11 cellular contexts compared by ENCODE assay signal in the genomic region with DNA sequence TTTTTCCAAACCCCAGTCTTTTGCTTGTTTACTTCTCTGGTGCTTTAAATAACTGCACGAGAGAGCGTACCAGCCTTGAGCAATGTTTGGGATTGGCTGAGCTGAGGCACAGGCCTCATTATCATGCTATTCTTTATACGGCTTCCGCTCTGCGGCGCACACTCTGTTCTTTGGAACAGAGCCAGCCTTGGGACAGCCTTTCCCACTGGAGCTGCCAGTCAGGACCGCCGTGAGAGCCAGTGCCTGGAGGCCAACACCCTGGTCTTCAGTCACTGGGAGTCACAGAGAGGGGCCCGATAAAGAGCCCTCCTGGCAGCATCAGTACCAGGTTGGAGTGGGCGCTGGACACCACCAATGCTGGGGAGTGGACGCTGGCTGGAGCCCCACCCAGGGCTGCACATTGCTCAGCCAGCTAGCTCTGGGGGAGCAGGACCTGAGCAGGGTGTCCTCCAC.
DNase-seq lines count a peak whose midpoint lies in the region; ATAC-seq, FAIRE-seq and TF ChIP-seq lines count a peak whose summit lies in the region.
"Had no signal": no experiment of that assay in that cellular context is flagged by ENCODE, and none has a peak within 500 bp of the region (broad histone marks: within the 10 kb centered on the region; RNA-seq: fewer than 3 reads in every experiment).

No MANE protein-coding gene starts in this region.

- H3K36me3 Mint-ChIP-seq in neural progenitor cell, result peaks cover 14% of the 10 kb centered on the region

- H3F3A ChIP-seq in neural progenitor cell (ENCODE audit: low read depth), result no peaks in the 10 kb centered on the region

- TF ChIP-seq CTCF in cardiac fibroblast (IDR thresholded peaks at IDR 0.05; ENCODE audit: low read depth, low read length) (no peak), kidney (IDR thresholded peaks at IDR 0.05; ENCODE audit: borderline replicate concordance, extremely low read depth, insufficient read depth) (no peak), neural progenitor cell (IDR thresholded peaks at IDR 0.05) (no peak)

- H3K9ac ChIP-seq in kidney (ENCODE audit: low read length in 2 of 2) (no peak overlapping the region), subcutaneous abdominal adipose tissue (ENCODE audit: low read length in 5 of 5) (no peak overlapping the region), neural progenitor cell (no peak overlapping the region)

- H3K27ac Mint-ChIP-seq in neural progenitor cell, result no peak overlapping the region

- intact Hi-C loops in kidney (cut with DNase I), result no loop called here

- peak; percentile 19 for DNase-seq in NCI-H1105 treated with DMSO at 0.1 percent for 48 hours (lab: John Stamatoyannopoulos, UW)
- DNase-seq in cardiac fibroblast (ENCODE audit: low read depth in 2 of 2), result peak; percentile 96 to 97
- DNase-seq in kidney, result peak; percentile 95
- no peak for DNase-seq in activated CD4-positive, alpha-beta T cell treated with anti-CD3 and anti-CD28 coated beads, Interleukin-2, amount 50 U/mL, for 4 hours
- DNase-seq in NCI-H146 (lab: John Stamatoyannopoulos, UW), result no peak
- no peak for DNase-seq in neural progenitor cell (ENCODE audit: low spot score)
- DNase-seq: effector memory CD4-positive, alpha-beta T cell; stimulated activated CD4-positive, alpha-beta T cell treated with anti-CD3 and anti-CD28 coated beads, Interleukin-4, amount 100 ng/mL, for 24 hours had no signal

- H3K9me3 ChIP-seq in kidney (ENCODE audit: control insufficient read depth in 1 of 2, low read length in 2 of 2) (no peaks in the 10 kb centered on the region), subcutaneous abdominal adipose tissue (ENCODE audit: control insufficient read depth in 5 of 5, low read length in 5 of 5) (no peaks in the 10 kb centered on the region), neural progenitor cell (ENCODE audit: low read depth) (no peaks in the 10 kb centered on the region)

- no peaks in the 10 kb centered on the region for H3K79me2 ChIP-seq in neural progenitor cell (ENCODE audit: low read depth)

- no peak for FAIRE-seq in kidney (lab: Jason Lieb, UNC)
- FAIRE-seq: GM18507 had no signal

- peaks cover 5 to 11% of the 10 kb centered on the region in 2 donors for H3K36me3 ChIP-seq in kidney (ENCODE audit: control insufficient read depth in 1 of 2, insufficient read depth in 2 of 2, low read length in 2 of 2)
- peaks cover 4 to 38% (median 20%) of the 10 kb centered on the region in 5 donors for H3K36me3 ChIP-seq in subcutaneous abdominal adipose tissue (ENCODE audit: control insufficient read depth in 5 of 5, insufficient read depth in 5 of 5, low read length in 5 of 5)
- H3K36me3 ChIP-seq in neural progenitor cell, result no peaks in the 10 kb centered on the region

- H3K27ac ChIP-seq in kidney (ENCODE audit: low read depth in 2 of 2, low read length in 2 of 2) (peak overlapping the region; percentile 89 to 95), subcutaneous abdominal adipose tissue (ENCODE audit: low read depth, low read length) (peak overlapping the region; percentile 46), neural progenitor cell (no peak overlapping the region)

- H3K4me1 ChIP-seq in kidney (ENCODE audit: control insufficient read depth in 1 of 2, insufficient read depth in 1 of 2, low read depth in 1 of 2, low read length in 2 of 2) (peaks cover 16 to 17% of the 10 kb centered on the region in 2 donors), subcutaneous abdominal adipose tissue (ENCODE audit: control insufficient read depth in 5 of 5, insufficient read depth in 5 of 5, low read length in 5 of 5) (peaks cover 0 to 36% (median 6%) of the 10 kb centered on the region in 5 donors), neural progenitor cell (no peaks in the 10 kb centered on the region)

- ATAC-seq in HG03439 (IDR thresholded peaks at IDR 0.05; ENCODE audit: unreplicated experiment), result no peak

- peaks cover 10% of the 10 kb centered on the region for H3K4me1 Mint-ChIP-seq in neural progenitor cell

- H2AFZ ChIP-seq in neural progenitor cell (replicated peaks), result no peak overlapping the region

- peak overlapping the region in 1 of 2 donors; percentile 33 for H3K4me3 ChIP-seq in cardiac fibroblast (replicated peaks in 1 of 2; ENCODE audit: low read depth in 2 of 2, low read length in 2 of 2)
- peak overlapping the region in 1 of 2 donors; percentile 32 for H3K4me3 ChIP-seq in kidney (ENCODE audit: low read length in 2 of 2)
- peak overlapping the region in 1 of 5 donors; percentile 3 for H3K4me3 ChIP-seq in subcutaneous abdominal adipose tissue (ENCODE audit: low read depth in 1 of 5, low read length in 5 of 5)
- no peak overlapping the region for H3K4me3 ChIP-seq in neural progenitor cell

- H3K27me3 ChIP-seq in subcutaneous abdominal adipose tissue (ENCODE audit: control insufficient read depth in 5 of 5, insufficient read depth in 4 of 5, low read length in 5 of 5) (no peaks in the 10 kb centered on the region), neural progenitor cell (no peaks in the 10 kb centered on the region)

- H3K9me3 Mint-ChIP-seq in neural progenitor cell, result no peaks in the 10 kb centered on the region

- H3K4me3 Mint-ChIP-seq in neural progenitor cell, result no peak overlapping the region

- no peak overlapping the region for H3K4me2 ChIP-seq in neural progenitor cell

- peaks cover 3% of the 10 kb centered on the region for H4K20me1 ChIP-seq in neural progenitor cell (ENCODE audit: low read depth)

- peaks cover 3% of the 10 kb centered on the region for H3K27me3 Mint-ChIP-seq in neural progenitor cell (ENCODE audit: insufficient read depth, low read depth)

Comparison
In these comparisons a context has a peak if more than half of its experiments do, and no peak if none do; other contexts are left out.
1. DNase-seq: peak in NCI-H1105 treated with DMSO at 0.1 percent for 48 hours (single experiment), cardiac fibroblast (2 of 2) and kidney (single experiment); none in activated CD4-positive, alpha-beta T cell treated with anti-CD3 and anti-CD28 coated beads, Interleukin-2, amount 50 U/mL, for 4 hours (0 of 2), NCI-H146 (single experiment) and neural progenitor cell (single experiment).